Comparison of ENCODE assay signal across 8 cellular contexts in genomic region chr11:60924110-60924905, GRCh38. TPM values are rescaled to one million over a fixed set of nuclear protein-coding genes. Genes with fewer than 3 reads are reported as not detected.
DNase-seq lines count a peak whose midpoint lies in the region; ATAC-seq and TF ChIP-seq lines count a peak whose summit lies in the region.

Gene TMEM132A (plus strand): TSS chr11:60924460. CDS start chr11:60924634, 174 bp downstream.

- H2BK15ac ChIP-seq in mesenchymal stem cell (ENCODE audit: low read depth, poor library complexity, severe bottlenecking), result peak within 1 kb of the TSS; percentile 63

- peak within 1 kb of the TSS; percentile 72 for H2AFZ ChIP-seq in mesenchymal stem cell (ENCODE audit: low read depth, low read length)

- ATAC-seq in GM18519 (IDR thresholded peaks at IDR 0.05; ENCODE audit: low FRiP score, unreplicated experiment), result no peak

- H3K9me3 ChIP-seq in MG63 (no peaks in the 10 kb centered on the region), mesenchymal stem cell (ENCODE audit: control insufficient read depth, low read length) (no peaks in the 10 kb centered on the region)

- H3K36me3 ChIP-seq in MG63 (peaks cover 12% of the 10 kb centered on the region), mesenchymal stem cell (ENCODE audit: control insufficient read depth in 1 of 2, insufficient read depth in 2 of 2, low read depth in 1 of 2, low read length in 2 of 2) (peaks cover 36 to 55% of the 10 kb centered on the region in 2 experiments)

- H2BK5ac ChIP-seq in mesenchymal stem cell (ENCODE audit: low read depth, low read length, poor library complexity, severe bottlenecking), result no peak within 1 kb of the TSS

- H2BK12ac ChIP-seq in mesenchymal stem cell (ENCODE audit: low read length in 2 of 2), result peak within 1 kb of the TSS in 1 of 2 experiments; percentile 1

- H3K4me1 ChIP-seq in mesenchymal stem cell (ENCODE audit: control insufficient read depth, insufficient read depth, low read depth, low read length), result peaks cover 25% of the 10 kb centered on the region

- in situ Hi-C loops in endometrial microvascular endothelial cells (cut with HindIII; ENCODE audit: inconsistent ontology term, low pct_unique_long_range_greater_than_20kb, low sequenced_read_pairs), result no loop called here

- no peak within 1 kb of the TSS for H2AK5ac ChIP-seq in mesenchymal stem cell (ENCODE audit: low read length, severe bottlenecking)

- peak within 1 kb of the TSS; percentile 38 to 53 for H3K14ac ChIP-seq in mesenchymal stem cell (ENCODE audit: low read length in 2 of 2)

- DNase-seq in A172 (ENCODE audit: low spot score), result peak; percentile 57
- DNase-seq in GM10248 (ENCODE audit: extremely low spot score), result peak; percentile 71
- peak; percentile 75 for DNase-seq in MG63
- DNase-seq in T1000 (lab: John Stamatoyannopoulos, UW), result peak; percentile 61
- DNase-seq in mesenchymal stem cell, result peak; percentile 80

- H3K27me3 ChIP-seq in MG63 (no peaks in the 10 kb centered on the region), mesenchymal stem cell (ENCODE audit: control insufficient read depth in 1 of 2, insufficient read depth in 1 of 2, low read length in 2 of 2) (peaks cover 0 to 10% of the 10 kb centered on the region in 2 experiments)

- peaks cover 38% of the 10 kb centered on the region for H3K79me1 ChIP-seq in mesenchymal stem cell (replicated peaks; ENCODE audit: low read length, poor library complexity, severe bottlenecking)

- peak within 1 kb of the TSS; percentile 51 for H3K4me3 ChIP-seq in MG63
- H3K4me3 ChIP-seq in mesenchymal stem cell (ENCODE audit: insufficient read depth in 1 of 2, low read depth in 1 of 2, low read length in 2 of 2), result peak within 1 kb of the TSS; percentile 70 to 72

- H4K91ac ChIP-seq in mesenchymal stem cell (ENCODE audit: low read length), result peak within 1 kb of the TSS; percentile 61

- CTCF ChIA-PET in GM10248 (lab: Yijun Ruan, JAX), result interaction anchor here (1.2 to 1.8 kb wide), 5 partner anchors 9 to 370 kb away, joined by 3 to 8 read pairs (median 5); partner anchors contain the start of gene VWCE

- H3K27ac ChIP-seq in mesenchymal stem cell (ENCODE audit: low read length, poor library complexity, severe bottlenecking) (no peak within 1 kb of the TSS), temporal lobe (ENCODE audit: low read depth, low read length) (peak within 1 kb of the TSS; percentile 69)

- peak; percentile 8 for TF ChIP-seq CTCF in GM10248 (IDR thresholded peaks at IDR 0.05; ENCODE audit: control extremely low read depth, extremely low read depth, low read depth, missing control alignments)

- no peak within 1 kb of the TSS for H3K23ac ChIP-seq in mesenchymal stem cell (ENCODE audit: low read length in 2 of 2)

- H4K8ac ChIP-seq in mesenchymal stem cell (ENCODE audit: low read length), result peak within 1 kb of the TSS; percentile 62

- POLR2A ChIA-PET in GM10248 (lab: Yijun Ruan, JAX), result no interaction called here

- under 1% methylated on average over 52 of the region's 69 CpGs for WGBS in mesenchymal stem cell

- peak within 1 kb of the TSS; percentile 77 for H2BK120ac ChIP-seq in mesenchymal stem cell (ENCODE audit: low read depth, low read length)

- H3K9ac ChIP-seq in mesenchymal stem cell (ENCODE audit: low read length), result peak within 1 kb of the TSS; percentile 67

- H3K4ac ChIP-seq in mesenchymal stem cell (ENCODE audit: low read depth in 1 of 2, low read length in 2 of 2), result peak within 1 kb of the TSS; percentile 1 to 24

- peak within 1 kb of the TSS; percentile 65 to 71 for H3K18ac ChIP-seq in mesenchymal stem cell (ENCODE audit: low read depth in 1 of 2, low read length in 2 of 2)

- H3K4me2 ChIP-seq in mesenchymal stem cell (ENCODE audit: low read length, poor library complexity, severe bottlenecking), result peak within 1 kb of the TSS; percentile 85

RNA-seq across cellular contexts. Expression of gene TMEM132A, which starts in this region (rescaled TPM):
- total RNA-seq in A172 (2014; rRNA removed; shearing (Covaris generic)), result 132 and 170 TPM in 2 replicates
- total RNA-seq in MG63 (2014; rRNA removed; shearing (Covaris generic); ENCODE audit: low replicate concordance), result 4.8 and 16.3 TPM in 2 replicates
- total RNA-seq in endometrial microvascular endothelial cells (ENCODE audit: inconsistent ontology term), result 105 TPM
- polyA plus RNA-seq in mesenchymal stem cell (2013, experiment 1 of 2), result 84.4 TPM
- 86.4 TPM for polyA plus RNA-seq in mesenchymal stem cell (2013, experiment 2 of 2)
- 105 TPM for total RNA-seq in temporal lobe
